Comparison of ENCODE assay signal across 8 cellular contexts in the genomic region with DNA sequence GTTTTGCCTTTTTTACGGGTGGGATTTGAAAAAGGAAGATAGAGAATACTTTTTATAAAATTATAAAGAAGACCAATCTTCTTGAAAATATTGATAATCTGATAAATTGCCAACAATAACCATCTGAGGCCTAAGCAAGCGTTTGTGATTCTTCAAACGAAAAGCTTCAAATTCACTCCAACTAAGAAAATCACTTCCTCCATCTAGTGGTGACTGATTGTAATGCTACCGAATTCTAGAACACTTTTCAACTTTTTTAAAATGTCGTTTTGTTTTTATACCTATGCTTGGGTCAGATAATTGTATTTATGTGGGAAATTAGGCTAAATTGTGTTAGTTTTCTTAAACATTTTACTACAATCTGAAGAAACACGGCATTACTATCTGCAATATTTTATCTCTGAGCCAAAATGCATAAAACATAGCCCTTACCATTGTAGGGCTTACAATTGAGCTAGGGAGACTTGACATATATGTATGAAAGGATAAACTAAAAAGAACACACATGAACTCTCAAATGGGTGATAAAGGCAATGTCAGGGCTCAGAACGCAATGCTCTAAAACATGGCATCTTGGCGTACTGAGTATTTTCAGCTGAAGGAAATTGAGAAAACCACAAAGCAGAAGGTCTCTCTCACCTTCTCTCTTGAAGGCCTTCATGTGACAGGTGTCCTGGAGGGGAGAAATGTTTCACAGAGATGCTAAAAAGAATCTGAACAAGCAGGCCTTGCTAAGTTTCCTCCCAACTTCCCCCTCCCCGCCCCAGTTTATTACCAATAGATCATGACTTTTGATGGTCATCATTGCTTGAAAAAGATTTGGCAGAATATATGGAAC. TPM values are rescaled to one million over a fixed set of nuclear protein-coding genes. Genes with fewer than 3 reads are reported as not detected.
DNase-seq lines count a peak whose midpoint lies in the region; ATAC-seq and TF ChIP-seq lines count a peak whose summit lies in the region.

No MANE protein-coding gene starts in this region.

- no peaks in the 10 kb centered on the region for H3K27me3 ChIP-seq in lung (ENCODE audit: control insufficient read depth, insufficient read depth)

- no peaks in the 10 kb centered on the region for H3K4me1 ChIP-seq in lung (ENCODE audit: control insufficient read depth in 2 of 2, insufficient read depth in 2 of 2, low read length in 2 of 2)

- in situ Hi-C loops in GM13976 (cut with MboI; ENCODE audit: low sequenced_read_pairs, unreplicated experiment) (no loop called here), T47D (cut with HindIII; ENCODE audit: low pct_unique_long_range_greater_than_20kb, low sequenced_read_pairs) (no loop called here)

- peak; percentile 56 for ATAC-seq in HG03280 (IDR thresholded peaks at IDR 0.05; ENCODE audit: unreplicated experiment)
- ATAC-seq in lung (ENCODE audit: insufficient read depth, low FRiP score) = no peak
- no peak for ATAC-seq in HG02970 (IDR thresholded peaks at IDR 0.05; ENCODE audit: low FRiP score, unreplicated experiment)
- ATAC-seq in GM21381 (IDR thresholded peaks at IDR 0.05; ENCODE audit: unreplicated experiment) = no peak

- DNase-seq in AG20443 (ENCODE audit: low spot score) (peak; percentile 40), GM13976 (ENCODE audit: low spot score) (peak; percentile 18), NCI-H524 treated with DMSO at 0.1 percent for 48 hours (lab: John Stamatoyannopoulos, UW) (peak; percentile 27), T47D (ENCODE audit: low read depth in 1 of 2, low spot score in 1 of 2) (peak; percentile 13 to 70), lung (ENCODE audit: low spot score) (no peak)

- WGBS in lung, 2 donors = 37 to 42% methylated on average over 9 of the region's 9 CpGs

- no peak overlapping the region for H3K27ac ChIP-seq in lung (ENCODE audit: low read depth in 1 of 2, low read length in 1 of 2)

- TF ChIP-seq CTCF in GM13976 (IDR thresholded peaks at IDR 0.05; ENCODE audit: borderline replicate concordance, control extremely low read depth, extremely low read depth, insufficient read depth, missing control alignments) (peak; percentile 45), lung (IDR thresholded peaks at IDR 0.05; ENCODE audit: control extremely low read depth, extremely low read depth) (peak; percentile 28)

- no peaks in the 10 kb centered on the region for H3K36me3 ChIP-seq in lung (ENCODE audit: control insufficient read depth in 2 of 2, insufficient read depth in 2 of 2, low read length in 2 of 2)

- H3K9me3 ChIP-seq in lung (ENCODE audit: control insufficient read depth in 2 of 2, insufficient read depth in 1 of 2, low read length in 1 of 2) = no peaks in the 10 kb centered on the region

- H3K4me3 ChIP-seq in lung = no peak overlapping the region

RNA-seq across cellular contexts. Expression of a gene that starts 36.8 kb away (rescaled TPM):
- total RNA-seq in lung = 10 to 100 TPM; 12.6 to 24.5 TPM
- polyA plus RNA-seq in lung = 1 to 10 TPM; 3.8 to 4.4 TPM
